Comparison of ENCODE assay signal across 11 cellular contexts in genomic region chr2:203016716-203017115, GRCh38. TPM values are rescaled to one million over a fixed set of nuclear protein-coding genes. Genes with fewer than 3 reads are reported as not detected.
DNase-seq lines count a peak whose midpoint lies in the region; FAIRE-seq and TF ChIP-seq lines count a peak whose summit lies in the region.
"Had no signal": no experiment of that assay in that cellular context is flagged by ENCODE, and none has a peak within 500 bp of the region (broad histone marks: within the 10 kb centered on the region; RNA-seq: fewer than 3 reads in every experiment).

No MANE protein-coding gene starts in this region.

- TF ChIP-seq CTCF in bronchial epithelial cell (IDR thresholded peaks at IDR 0.05; ENCODE audit: insufficient read depth, low read length, severe bottlenecking) (no peak), type B pancreatic cell (conservative IDR thresholded peaks at IDR 0.05) (no peak), GM10248 (IDR thresholded peaks at IDR 0.05; ENCODE audit: control extremely low read depth, extremely low read depth, low read depth, missing control alignments) (no peak)

- no peaks in the 10 kb centered on the region for H3K27me3 Mint-ChIP-seq in activated T-cell treated with anti-CD3 and anti-CD28 coated beads, Interleukin-2, amount 50 U/mL, for 24 hours
- no peaks in the 10 kb centered on the region for H3K27me3 Mint-ChIP-seq in type B pancreatic cell
- H3K27me3 Mint-ChIP-seq: dendritic cell treated with granulocyte-macrophage colony-stimulating factor and Interleukin-4, amounts not matched to agents 40 ng/mL and 50 ng/mL, for 4 days had no signal

- peaks cover 43% of the 10 kb centered on the region for H3K4me1 Mint-ChIP-seq in activated T-cell treated with anti-CD3 and anti-CD28 coated beads, Interleukin-2, amount 50 U/mL, for 24 hours (ENCODE audit: low read depth)
- peaks cover 33% of the 10 kb centered on the region for H3K4me1 Mint-ChIP-seq in type B pancreatic cell (ENCODE audit: unreplicated experiment)

- H3K27me3 ChIP-seq in bronchial epithelial cell (ENCODE audit: control insufficient read depth, insufficient read depth, low read length): no peaks in the 10 kb centered on the region
- no peaks in the 10 kb centered on the region for H3K27me3 ChIP-seq in H7 (ENCODE audit: control insufficient read depth, insufficient read depth, low read length)

- WGBS in mesodermal cell (ENCODE audit: insufficient coverage in 2 of 2), 2 experiments: no CpG with 5 or more reads among the region's 3 CpGs

- no peak for FAIRE-seq in bronchial epithelial cell (lab: Jason Lieb, UNC)

- CTCF ChIA-PET in GM10248 (lab: Yijun Ruan, JAX): interaction anchor here (1.5 to 1.8 kb wide), 3 partner anchors 13 to 19 kb away, joined by 3 to 7 read pairs (median 5); no protein-coding TSS in a partner anchor

- H3K4me1 ChIP-seq in mesodermal cell (ENCODE audit: control insufficient read depth, insufficient read depth, low read length, poor library complexity, severe bottlenecking): peaks cover 8% of the 10 kb centered on the region

- H3K36me3 ChIP-seq in bronchial epithelial cell (ENCODE audit: control insufficient read depth, insufficient read depth, low read length): no peaks in the 10 kb centered on the region
- H3K36me3 ChIP-seq in mesodermal cell (ENCODE audit: control insufficient read depth, insufficient read depth, low read length): peaks cover 2% of the 10 kb centered on the region
- no peaks in the 10 kb centered on the region for H3K36me3 ChIP-seq in H7 (replicated peaks; ENCODE audit: control insufficient read depth, insufficient read depth, low read length)

- H3K4me3 ChIP-seq in bronchial epithelial cell (ENCODE audit: low read depth, low read length) (peak overlapping the region; percentile 100), mesodermal cell (ENCODE audit: extremely low read depth, insufficient read depth, low read length, poor library complexity, severe bottlenecking) (peak overlapping the region; percentile 12), H7 (ENCODE audit: insufficient read depth, low read depth, low read length) (no peak overlapping the region)

- H3K4me3 Mint-ChIP-seq in activated T-cell treated with anti-CD3 and anti-CD28 coated beads, Interleukin-2, amount 50 U/mL, for 24 hours: peak overlapping the region; percentile 33
- peak overlapping the region; percentile 84 for H3K4me3 Mint-ChIP-seq in type B pancreatic cell
- H3K4me3 Mint-ChIP-seq: dendritic cell treated with granulocyte-macrophage colony-stimulating factor and Interleukin-4, amounts not matched to agents 40 ng/mL and 50 ng/mL, for 4 days had no signal

- no peaks in the 10 kb centered on the region for H3K9me3 Mint-ChIP-seq in activated T-cell treated with anti-CD3 and anti-CD28 coated beads, Interleukin-2, amount 50 U/mL, for 24 hours
- H3K9me3 Mint-ChIP-seq in type B pancreatic cell: no peaks in the 10 kb centered on the region
- H3K9me3 Mint-ChIP-seq: dendritic cell treated with granulocyte-macrophage colony-stimulating factor and Interleukin-4, amounts not matched to agents 40 ng/mL and 50 ng/mL, for 4 days had no signal

- H3K27ac Mint-ChIP-seq in activated T-cell treated with anti-CD3 and anti-CD28 coated beads, Interleukin-2, amount 50 U/mL, for 24 hours: no peak overlapping the region
- H3K27ac Mint-ChIP-seq in type B pancreatic cell: peak overlapping the region; percentile 74

- no peak overlapping the region for H3K27ac ChIP-seq in mesodermal cell (ENCODE audit: low read depth, low read length, severe bottlenecking)
- H3K27ac ChIP-seq: VCaP had no signal

- no peaks in the 10 kb centered on the region for H3K9me3 ChIP-seq in mesodermal cell (ENCODE audit: control insufficient read depth, low read length)

- POLR2A ChIA-PET in GM10248 (lab: Yijun Ruan, JAX): no interaction called here

- DNase-seq in activated T-cell treated with anti-CD3 and anti-CD28 coated beads, Interleukin-2, amount 50 U/mL, for 24 hours: no peak
- DNase-seq in activated T-cell treated with anti-CD3 and anti-CD28 coated beads, Interleukin-2, amount 50 U/mL, for 48 hours: no peak
- DNase-seq in bronchial epithelial cell (ENCODE audit: low read depth): no peak
- DNase-seq in type B pancreatic cell (ENCODE audit: extremely low spot score, unreplicated experiment): no peak
- DNase-seq in H7: no peak
- no peak for DNase-seq in DMS153 treated with DMSO at 0.1 percent for 48 hours (lab: John Stamatoyannopoulos, UW; ENCODE audit: unreplicated experiment)
- no peak for DNase-seq in GM10248 (ENCODE audit: extremely low spot score)
- DNase-seq: NCI-H2029 had no signal

- peaks cover 9% of the 10 kb centered on the region for H3K36me3 Mint-ChIP-seq in activated T-cell treated with anti-CD3 and anti-CD28 coated beads, Interleukin-2, amount 50 U/mL, for 24 hours (ENCODE audit: low read depth)
- H3K36me3 Mint-ChIP-seq in type B pancreatic cell: no peaks in the 10 kb centered on the region

RNA-seq across cellular contexts. Expression of gene NBEAL1, which starts 2.0 kb away (rescaled TPM):
- total RNA-seq in bronchial epithelial cell (35.6 and 42.6 TPM in 2 replicates), type B pancreatic cell (ENCODE audit: low replicate concordance) (28.5 and 41.2 TPM in 2 replicates)
- 5.5 TPM for polyA plus RNA-seq in mesodermal cell (2013, experiment 1 of 2)
- 6.2 TPM for polyA plus RNA-seq in mesodermal cell (2013, experiment 2 of 2)
- total RNA-seq in H7 (2014; rRNA removed; shearing (Covaris generic)): 5.6 and 7.6 TPM in 2 replicates
